In the genomic region with DNA sequence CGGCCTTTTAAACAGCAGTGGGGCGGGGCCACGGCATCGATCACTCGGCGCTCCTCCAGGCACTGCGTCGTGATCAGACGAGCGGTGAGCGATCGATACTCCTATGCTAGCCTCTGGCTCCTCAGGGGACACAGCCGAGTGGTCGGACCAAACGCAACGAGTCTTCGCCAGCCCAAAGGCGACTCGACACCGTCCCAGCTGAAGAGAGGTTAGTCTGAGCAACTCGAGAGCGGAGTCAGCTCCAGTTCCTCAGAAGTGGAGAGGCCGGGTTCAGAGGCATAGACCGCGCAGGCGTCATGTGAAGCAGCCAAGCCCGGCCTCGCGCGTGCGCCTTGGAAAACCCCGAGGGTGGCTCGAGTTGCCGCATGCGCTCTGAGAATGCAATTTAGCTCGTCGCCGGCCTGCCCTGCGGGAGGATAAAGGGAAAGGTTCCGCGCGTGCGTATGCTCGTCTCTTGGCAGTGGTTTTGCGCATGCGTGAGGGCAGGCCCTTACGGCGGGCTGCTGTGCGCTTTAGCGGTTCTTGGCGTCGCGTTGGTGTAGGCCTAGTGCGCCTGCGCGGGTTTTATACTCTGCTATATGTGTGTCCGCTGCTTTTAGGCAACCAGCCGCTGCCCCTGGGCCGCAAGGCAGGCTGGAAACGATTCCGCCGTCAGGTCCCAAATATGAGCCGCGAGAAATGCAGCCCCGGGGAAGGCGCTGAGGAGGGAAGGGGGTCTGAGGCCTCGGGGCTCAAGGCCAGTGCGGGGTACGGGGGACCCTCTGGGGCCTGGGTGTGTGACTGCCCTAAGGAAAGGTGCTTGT, we compare ENCODE assay signal across 8 cellular contexts. TPM values are rescaled to one million over a fixed set of nuclear protein-coding genes. Genes with fewer than 3 reads are reported as not detected.
A peak's percentile ranks its signal among the peaks of the same experiment; 100 is the strongest.
DNase-seq lines count a peak whose midpoint lies in the region; ATAC-seq and TF ChIP-seq lines count a peak whose summit lies in the region.

Gene KDM8, plus strand, starts transcription at position 98 of the 803 bp plus-strand sequence. CDS start 6,598 bp downstream, outside the sequence.

- H3K9me3 ChIP-seq in thoracic aorta: no peaks in the 10 kb centered on the region

- peak; percentile 81 for ATAC-seq in HG02588 (IDR thresholded peaks at IDR 0.05; ENCODE audit: unreplicated experiment)
- peak; percentile 96 for ATAC-seq in SK-N-SH treated with all-trans-retinoic acid at 6 μM for 48 hours
- ATAC-seq in activated naive CD4-positive, alpha-beta T cell treated with anti-CD3 and anti-CD28 coated beads, Interleukin-2, amount 50 U/mL, for 72 hours: peak; percentile 88 to 93
- peak; percentile 100 for ATAC-seq in omental fat pad (ENCODE audit: low FRiP score)
- peak; percentile 98 for ATAC-seq in thoracic aorta (ENCODE audit: insufficient number of reproducible peaks, low FRiP score, low read depth)

- H3K4me1 ChIP-seq in thoracic aorta (ENCODE audit: control insufficient read depth in 1 of 2, low read depth in 2 of 2): peaks cover 3 to 12% of the 10 kb centered on the region in 2 donors

- H3K36me3 ChIP-seq in GM06990 (ENCODE audit: control insufficient read depth, insufficient read depth, low read length) (no peaks in the 10 kb centered on the region), thoracic aorta (no peaks in the 10 kb centered on the region)

- peak within 1 kb of the TSS; percentile 85 for H3K4me3 ChIP-seq in GM06990 (replicated peaks; ENCODE audit: low read depth, low read length)
- peak within 1 kb of the TSS; percentile 77 for H3K4me3 ChIP-seq in thoracic aorta

- peaks cover 10 to 11% of the 10 kb centered on the region in 2 donors for H3K36me3 Mint-ChIP-seq in activated naive CD4-positive, alpha-beta T cell treated with anti-CD3 and anti-CD28 coated beads, Interleukin-2, amount 50 U/mL, for 72 hours

- DNase-seq in GM06990 (ENCODE audit: extremely low read depth, insufficient read length) (peak; percentile 99), NCI-H1092 (lab: John Stamatoyannopoulos, UW) (peak; percentile 99), glomerular visceral epithelial cell (ENCODE audit: extremely low spot score) (peak; percentile 99), omental fat pad (ENCODE audit: low spot score) (peak; percentile 92), thoracic aorta (ENCODE audit: low spot score) (peak; percentile 96)
- DNase-seq in activated naive CD4-positive, alpha-beta T cell treated with anti-CD3 and anti-CD28 coated beads, Interleukin-2, amount 50 U/mL, for 72 hours (ENCODE audit: low spot score in 2 of 2): peak; percentile 99 to 100

- H3K9me3 Mint-ChIP-seq in activated naive CD4-positive, alpha-beta T cell treated with anti-CD3 and anti-CD28 coated beads, Interleukin-2, amount 50 U/mL, for 72 hours: peaks cover 5 to 14% of the 10 kb centered on the region in 2 donors

- H3K27ac ChIP-seq in thoracic aorta: peak within 1 kb of the TSS; percentile 86 to 89

- H3K27ac Mint-ChIP-seq in activated naive CD4-positive, alpha-beta T cell treated with anti-CD3 and anti-CD28 coated beads, Interleukin-2, amount 50 U/mL, for 72 hours: peak within 1 kb of the TSS; percentile 97 to 100

- H3K27me3 ChIP-seq in GM06990 (replicated peaks; ENCODE audit: control insufficient read depth, insufficient read depth, low read length): no peaks in the 10 kb centered on the region
- H3K27me3 ChIP-seq in thoracic aorta (replicated peaks; ENCODE audit: insufficient read depth): no peaks in the 10 kb centered on the region

- TF ChIP-seq CTCF in GM06990 (IDR thresholded peaks at IDR 0.05; ENCODE audit: insufficient read depth, low read length, poor library complexity, severe bottlenecking) (no peak), omental fat pad (IDR thresholded peaks at IDR 0.05) (no peak), thoracic aorta (IDR thresholded peaks at IDR 0.05) (no peak)

TF ChIP-seq in SK-N-SH treated with all-trans-retinoic acid at 6 μM for 48 hours, 23 proteins besides CTCF, POLR2A, EP300 and RAD21 (continues in another document):
- no peak for TF ChIP-seq ZNF8 (CRISPR knock-in tag; IDR thresholded peaks at IDR 0.05)
- TF ChIP-seq ZFP30 (CRISPR knock-in tag; IDR thresholded peaks at IDR 0.05): no peak
- TF ChIP-seq CREB5 (CRISPR knock-in tag; IDR thresholded peaks at IDR 0.05; ENCODE audit: low read depth): no peak
- TF ChIP-seq SNAI2 (CRISPR knock-in tag; IDR thresholded peaks at IDR 0.05): no peak
- TF ChIP-seq ZNF70 (CRISPR knock-in tag; IDR thresholded peaks at IDR 0.05): no peak
- TF ChIP-seq PATZ1 (CRISPR knock-in tag; IDR thresholded peaks at IDR 0.05; ENCODE audit: borderline replicate concordance): no peak
- TF ChIP-seq GLIS3 (CRISPR knock-in tag; IDR thresholded peaks at IDR 0.05): no peak
- TF ChIP-seq, protein P1, sequence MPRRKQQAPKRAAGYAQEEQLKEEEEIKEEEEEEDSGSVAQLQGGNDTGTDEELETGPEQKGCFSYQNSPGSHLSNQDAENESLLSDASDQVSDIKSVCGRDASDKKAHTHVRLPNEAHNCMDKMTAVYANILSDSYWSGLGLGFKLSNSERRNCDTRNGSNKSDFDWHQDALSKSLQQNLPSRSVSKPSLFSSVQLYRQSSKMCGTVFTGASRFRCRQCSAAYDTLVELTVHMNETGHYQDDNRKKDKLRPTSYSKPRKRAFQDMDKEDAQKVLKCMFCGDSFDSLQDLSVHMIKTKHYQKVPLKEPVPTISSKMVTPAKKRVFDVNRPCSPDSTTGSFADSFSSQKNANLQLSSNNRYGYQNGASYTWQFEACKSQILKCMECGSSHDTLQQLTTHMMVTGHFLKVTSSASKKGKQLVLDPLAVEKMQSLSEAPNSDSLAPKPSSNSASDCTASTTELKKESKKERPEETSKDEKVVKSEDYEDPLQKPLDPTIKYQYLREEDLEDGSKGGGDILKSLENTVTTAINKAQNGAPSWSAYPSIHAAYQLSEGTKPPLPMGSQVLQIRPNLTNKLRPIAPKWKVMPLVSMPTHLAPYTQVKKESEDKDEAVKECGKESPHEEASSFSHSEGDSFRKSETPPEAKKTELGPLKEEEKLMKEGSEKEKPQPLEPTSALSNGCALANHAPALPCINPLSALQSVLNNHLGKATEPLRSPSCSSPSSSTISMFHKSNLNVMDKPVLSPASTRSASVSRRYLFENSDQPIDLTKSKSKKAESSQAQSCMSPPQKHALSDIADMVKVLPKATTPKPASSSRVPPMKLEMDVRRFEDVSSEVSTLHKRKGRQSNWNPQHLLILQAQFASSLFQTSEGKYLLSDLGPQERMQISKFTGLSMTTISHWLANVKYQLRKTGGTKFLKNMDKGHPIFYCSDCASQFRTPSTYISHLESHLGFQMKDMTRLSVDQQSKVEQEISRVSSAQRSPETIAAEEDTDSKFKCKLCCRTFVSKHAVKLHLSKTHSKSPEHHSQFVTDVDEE (CRISPR knock-in tag; IDR thresholded peaks at IDR 0.05): no peak
- TF ChIP-seq RARB (CRISPR knock-in tag; IDR thresholded peaks at IDR 0.05): no peak
- TF ChIP-seq PPARA (CRISPR knock-in tag; IDR thresholded peaks at IDR 0.05; ENCODE audit: borderline replicate concordance): no peak
- TF ChIP-seq BACH2 (CRISPR knock-in tag; IDR thresholded peaks at IDR 0.05; ENCODE audit: borderline replicate concordance): no peak
- no peak for TF ChIP-seq OSR1 (CRISPR knock-in tag; IDR thresholded peaks at IDR 0.05)
- no peak for TF ChIP-seq ESRRG (CRISPR knock-in tag; IDR thresholded peaks at IDR 0.05)
- no peak for TF ChIP-seq POU6F1 (CRISPR knock-in tag; IDR thresholded peaks at IDR 0.05; ENCODE audit: borderline replicate concordance, low read depth)
- TF ChIP-seq TCF4 (CRISPR knock-in tag; IDR thresholded peaks at IDR 0.05; ENCODE audit: borderline replicate concordance): no peak
- TF ChIP-seq CSDC2 (CRISPR knock-in tag; IDR thresholded peaks at IDR 0.05): no peak

RNA-seq across cellular contexts. Expression of gene KDM8, which starts in this region (rescaled TPM):
- 10 to 100 TPM in 1 of 2 donors, 1 to 10 TPM in 1; 9.2 to 10.8 TPM for total RNA-seq in activated naive CD4-positive, alpha-beta T cell treated with anti-CD3 and anti-CD28 coated beads, Interleukin-2, amount 50 U/mL, for 72 hours
- total RNA-seq in omental fat pad (1 to 10 TPM; 2.0 to 4.6 (median 2.6) TPM), thoracic aorta (1 to 10 TPM; 1.5 to 9.0 TPM)

Comparison
In these comparisons a context has a peak if more than half of its experiments do, and no peak if none do; other contexts are left out.
1. Peak in every context shown above with its lines: DNase-seq, ATAC-seq, H3K4me3 ChIP-seq and H3K27ac ChIP-seq.